In genomic region chr9:93422987-93423386, GRCh38 we compare ENCODE assay signal across 16 cellular contexts.
"Had no signal": no experiment of that assay in that cellular context is flagged by ENCODE, and none has a peak within 500 bp of the region (broad histone marks: within the 10 kb centered on the region; RNA-seq: fewer than 3 reads in every experiment).

No MANE protein-coding gene starts in this region.

- H3K27ac ChIP-seq: adrenal gland, neural progenitor cell, parathyroid adenoma, thoracic aorta had no signal

- H3K36me3 ChIP-seq: adrenal gland, neural progenitor cell, thoracic aorta had no signal

- H3K4me2 ChIP-seq: neural progenitor cell had no signal

- H3K27ac Mint-ChIP-seq: activated B cell treated with CpG ODN at 0.5 μM for 24 hours; activated CD8-positive, alpha-beta T cell treated with anti-CD3 and anti-CD28 coated beads, Interleukin-2, amount 10 ng/mL, durations not matched to agents 7 days and 5 days; activated naive CD4-positive, alpha-beta T cell treated with anti-CD3 and anti-CD28 coated beads, Interleukin-2, amount 50 U/mL, for 24 hours; mesothelial cell of epicardium; neural progenitor cell had no signal

- H2AFZ ChIP-seq: neural progenitor cell, parathyroid adenoma had no signal

- H3K27me3 ChIP-seq: adrenal gland, neural progenitor cell had no signal

- DNase-seq: activated B cell treated with CpG ODN at 0.5 μM for 24 hours; activated CD4-positive, alpha-beta T cell treated with anti-CD3 and anti-CD28 coated beads for 48 hours; activated CD8-positive, alpha-beta memory T cell treated with anti-CD3 and anti-CD28 coated beads, Interleukin-2, amount 50 U/mL, for 4 hours; activated CD8-positive, alpha-beta T cell treated with anti-CD3 and anti-CD28 coated beads, Interleukin-2, amount 10 ng/mL, durations not matched to agents 7 days and 5 days; activated effector memory CD4-positive, alpha-beta T cell treated with anti-CD3 and anti-CD28 coated beads, Interleukin-2, amount 50 U/mL, for 16 hours; activated T-cell treated with anti-CD3 and anti-CD28 coated beads, Interleukin-2, amount 50 U/mL, for 48 hours; adrenal gland; retina; stimulated activated CD4-positive, alpha-beta T cell treated with anti-CD3 and anti-CD28 coated beads, Interleukin-12 subunit alpha, Interleukin-12 subunit beta, amount 100 ng/mL, for 4 hours; stimulated activated CD4-positive, alpha-beta T cell treated with anti-CD3 and anti-CD28 coated beads, Interleukin-2, amount 100 ng/mL, for 24 hours had no signal

- H3K4me3 ChIP-seq: adrenal gland, lung, neural progenitor cell, thoracic aorta had no signal

- H3K4me1 Mint-ChIP-seq: activated B cell treated with CpG ODN at 0.5 μM for 24 hours; activated naive CD4-positive, alpha-beta T cell treated with anti-CD3 and anti-CD28 coated beads, Interleukin-2, amount 50 U/mL, for 24 hours; neural progenitor cell had no signal

- H3K4me1 ChIP-seq: adrenal gland, neural progenitor cell, parathyroid adenoma had no signal

- H3K9me3 ChIP-seq: adrenal gland had no signal

- H3K4me3 Mint-ChIP-seq: activated B cell treated with CpG ODN at 0.5 μM for 24 hours; activated CD8-positive, alpha-beta T cell treated with anti-CD3 and anti-CD28 coated beads, Interleukin-2, amount 10 ng/mL, durations not matched to agents 7 days and 5 days; activated naive CD4-positive, alpha-beta T cell treated with anti-CD3 and anti-CD28 coated beads, Interleukin-2, amount 50 U/mL, for 24 hours; mesothelial cell of epicardium; neural progenitor cell had no signal

- H3K9ac ChIP-seq: neural progenitor cell, parathyroid adenoma had no signal

- ATAC-seq: activated CD8-positive, alpha-beta T cell treated with anti-CD3 and anti-CD28 coated beads, Interleukin-2, amount 10 ng/mL, durations not matched to agents 7 days and 5 days had no signal
